30 cellular contexts compared by ENCODE assay signal in the genomic region with DNA sequence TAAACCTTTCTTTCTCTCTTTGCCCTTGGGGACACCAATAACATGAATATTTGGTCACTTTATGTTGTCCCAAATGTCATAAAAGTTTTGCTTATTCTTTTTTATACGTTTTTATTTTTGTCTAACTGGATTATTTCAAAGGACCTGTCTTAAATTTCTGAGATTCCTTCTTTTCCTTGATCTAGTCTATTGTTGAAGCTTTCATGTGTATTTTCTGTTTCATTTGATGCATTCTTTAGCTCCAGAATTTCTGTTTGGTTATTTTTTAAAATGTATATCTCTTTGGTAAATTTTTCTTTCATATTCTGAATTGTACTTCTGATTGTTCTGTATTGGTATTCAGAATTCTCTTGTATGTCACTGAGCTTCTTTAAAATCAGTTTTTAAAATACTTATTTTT.
"Had no signal": no experiment of that assay in that cellular context is flagged by ENCODE, and none has a peak within 500 bp of the region (broad histone marks: within the 10 kb centered on the region; RNA-seq: fewer than 3 reads in every experiment).

No MANE protein-coding gene starts in this region.

- DNase-seq: activated B cell treated with CpG ODN at 0.5 μM for 24 hours; activated CD4-positive, alpha-beta T cell treated with anti-CD3 and anti-CD28 coated beads for 48 hours; activated CD4-positive, alpha-beta T cell treated with anti-CD3 and anti-CD28 coated beads, Interleukin-2, amount 50 U/mL, for 1 hour; activated CD4-positive, alpha-beta T cell treated with anti-CD3 and anti-CD28 coated beads, Interleukin-2, amount 50 U/mL, for 48 hours; activated CD8-positive, alpha-beta memory T cell treated with anti-CD3 and anti-CD28 coated beads for 24 hours; activated CD8-positive, alpha-beta T cell treated with anti-CD3 and anti-CD28 coated beads for 36 hours; activated effector memory CD4-positive, alpha-beta T cell treated with Interleukin-2 at 50 U/mL for 16 hours; activated gamma-delta T cell treated with Interleukin-2 at 50 U/mL for 16 hours; activated naive CD4-positive, alpha-beta T cell treated with anti-CD3 and anti-CD28 coated beads, Interleukin-2, amount 50 U/mL, for 16 hours; activated naive CD4-positive, alpha-beta T cell treated with Interleukin-2 at 50 U/mL for 16 hours; activated T-cell treated with anti-CD3 and anti-CD28 coated beads, Interleukin-2, amount 50 U/mL, for 4 hours; amniotic stem cell; anterior cingulate cortex; body of pancreas; caudate nucleus; colonic mucosa; effector CD8-positive, alpha-beta T cell; esophagus squamous epithelium; foreskin melanocyte; heart right ventricle; T1000; WERI-Rb-1 had no signal

- H3K27ac Mint-ChIP-seq: activated B cell treated with CpG ODN at 0.5 μM for 24 hours; activated CD8-positive, alpha-beta T cell treated with anti-CD3 and anti-CD28 coated beads for 36 hours; activated naive CD8-positive, alpha-beta T cell; activated T-helper 17 cell treated with anti-CD3 and anti-CD28 coated beads, Interleukin-2, amount 50 U/mL, for 72 hours; T-helper 1 cell treated with Interleukin-12 subunit alpha and Interleukin-12 subunit beta and Interleukin-4 antibody, amounts not matched to agents 30 μg/mL and 1 μg/mL, for 36 hours; T-helper 2 cell treated with Interferon-gamma antibody and Interleukin-4, amounts not matched to agents 5 μg/mL and 100 μg/mL, for 36 hours had no signal

- H3K27ac ChIP-seq: body of pancreas, colonic mucosa, epithelial cell of prostate, esophagus squamous epithelium, gastroesophageal sphincter, heart right ventricle, WERI-Rb-1 had no signal

- H3K36me3 Mint-ChIP-seq: activated naive CD8-positive, alpha-beta T cell had no signal

- H3K4me1 ChIP-seq: body of pancreas, colonic mucosa, esophagus squamous epithelium, gastroesophageal sphincter, heart right ventricle had no signal

- H3K4me3 Mint-ChIP-seq: activated B cell treated with CpG ODN at 0.5 μM for 24 hours; activated CD8-positive, alpha-beta T cell treated with anti-CD3 and anti-CD28 coated beads for 36 hours; activated naive CD8-positive, alpha-beta T cell; activated T-cell treated with anti-CD3 and anti-CD28 coated beads, Interleukin-2, amount 50 U/mL, for 4 hours; activated T-helper 17 cell treated with anti-CD3 and anti-CD28 coated beads, Interleukin-2, amount 50 U/mL, for 72 hours; T-helper 1 cell treated with Interleukin-12 subunit alpha and Interleukin-12 subunit beta and Interleukin-4 antibody, amounts not matched to agents 30 μg/mL and 1 μg/mL, for 36 hours; T-helper 2 cell treated with Interferon-gamma antibody and Interleukin-4, amounts not matched to agents 5 μg/mL and 100 μg/mL, for 36 hours had no signal

- FAIRE-seq: endometrium, endothelial cell of umbilical vein had no signal

- H3K36me3 ChIP-seq: colonic mucosa, esophagus squamous epithelium, gastroesophageal sphincter, heart right ventricle, WERI-Rb-1 had no signal

- H3K9me3 ChIP-seq: body of pancreas, colonic mucosa, esophagus squamous epithelium had no signal

- H3K4me1 Mint-ChIP-seq: activated B cell treated with CpG ODN at 0.5 μM for 24 hours; activated T-helper 17 cell treated with anti-CD3 and anti-CD28 coated beads, Interleukin-2, amount 50 U/mL, for 72 hours had no signal

- H3K27me3 Mint-ChIP-seq: activated B cell treated with CpG ODN at 0.5 μM for 24 hours; activated CD8-positive, alpha-beta T cell treated with anti-CD3 and anti-CD28 coated beads for 36 hours; activated naive CD8-positive, alpha-beta T cell; activated T-helper 17 cell treated with anti-CD3 and anti-CD28 coated beads, Interleukin-2, amount 50 U/mL, for 72 hours had no signal

- H3K4me3 ChIP-seq: body of pancreas, colonic mucosa, esophagus squamous epithelium, gastroesophageal sphincter, heart right ventricle had no signal

- H3K27me3 ChIP-seq: body of pancreas, colonic mucosa, esophagus squamous epithelium, gastroesophageal sphincter, heart right ventricle had no signal
